In the genomic region with DNA sequence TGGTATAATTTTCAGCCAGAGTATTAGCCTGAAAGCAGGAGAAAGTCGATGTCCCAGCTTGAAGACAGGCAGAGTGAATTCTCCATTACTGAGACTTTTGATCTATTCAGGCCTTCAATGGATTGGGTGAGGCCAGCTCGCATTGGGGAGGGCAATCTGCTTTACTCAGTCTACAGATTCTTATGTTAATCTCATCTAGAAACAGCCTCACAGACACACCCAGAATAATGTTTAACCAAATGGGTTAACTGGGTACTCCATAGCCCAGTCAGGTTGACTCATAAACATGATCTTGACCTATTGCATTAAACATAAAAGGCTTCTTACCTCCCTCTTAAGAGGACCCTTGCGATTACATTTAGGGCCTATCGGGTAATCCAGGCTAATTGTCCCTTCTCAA, we compare ENCODE assay signal across 21 cellular contexts.
DNase-seq lines count a peak whose midpoint lies in the region; FAIRE-seq and TF ChIP-seq lines count a peak whose summit lies in the region.
"Had no signal": no experiment of that assay in that cellular context is flagged by ENCODE, and none has a peak within 500 bp of the region (broad histone marks: within the 10 kb centered on the region; RNA-seq: fewer than 3 reads in every experiment).

No MANE protein-coding gene starts in this region.

- peak overlapping the region in 1 of 4 donors; percentile 17 for H3K4me3 ChIP-seq in Peyer's patch
- H3K4me3 ChIP-seq: BLaER1, thyroid gland had no signal

- peaks cover 0 to 4% (median 0%) of the 10 kb centered on the region in 4 donors for H3K4me1 ChIP-seq in Peyer's patch
- H3K4me1 ChIP-seq: thyroid gland had no signal

- FAIRE-seq in D721Med (lab: Jason Lieb, UNC): peak; percentile 94

- H3K27ac ChIP-seq in Peyer's patch: peak overlapping the region in 3 of 4 donors; percentile 60 to 91 (median 87)
- H3K27ac ChIP-seq: BLaER1, brain microvascular endothelial cell, KMS-11, thyroid gland had no signal

- DNase-seq in D721Med (ENCODE audit: insufficient read length, low spot score) (no peak), Peyer's patch (peak in 2 of 3 donors; percentile 57 to 72), glomerular visceral epithelial cell (ENCODE audit: extremely low spot score) (peak; percentile 68), renal cortical epithelial cell (ENCODE audit: low read depth) (peak; percentile 97), Ammon's horn (ENCODE audit: low spot score) (no peak), GDM1 (lab: John Stamatoyannopoulos, UW) (no peak), NCI-H2227 treated with DMSO at 0.1 percent for 48 hours (lab: John Stamatoyannopoulos, UW) (no peak)
- DNase-seq in stimulated activated naive CD4-positive, alpha-beta T cell (lab: John Stamatoyannopoulos, UW): no peak
- DNase-seq: activated B cell treated with CpG ODN at 0.5 μM for 24 hours; activated CD4-positive, alpha-beta T cell treated with anti-CD3 and anti-CD28 coated beads, Interleukin-2, amount 50 U/mL, for 4 hours; activated naive CD4-positive, alpha-beta T cell treated with anti-CD3 and anti-CD28 coated beads, Interleukin-2, amount 10 ng/mL, durations not matched to agents 7 days and 5 days; brain microvascular endothelial cell; effector CD4-positive, alpha-beta T cell; left cardiac atrium; NCI-H1417; NCI-H2081; NCI-H446 treated with DMSO at 0.1 percent for 48 hours; SIG-M5; thyroid gland had no signal

- peak in 1 of 2 donors; percentile 10 for TF ChIP-seq POLR2A in Peyer's patch (IDR thresholded peaks at IDR 0.05)

- no peaks in the 10 kb centered on the region for H3K9me3 ChIP-seq in Peyer's patch
- H3K9me3 ChIP-seq: thyroid gland had no signal

- TF ChIP-seq CTCF in D721Med (IDR thresholded peaks at IDR 0.05; ENCODE audit: insufficient read depth, missing control alignments) (no peak), Peyer's patch (IDR thresholded peaks at IDR 0.05) (no peak)

- H3K36me3 ChIP-seq in Peyer's patch: no peaks in the 10 kb centered on the region
- H3K36me3 ChIP-seq: BLaER1, brain microvascular endothelial cell, thyroid gland had no signal

- H3K27me3 ChIP-seq in Peyer's patch: no peaks in the 10 kb centered on the region
- H3K27me3 ChIP-seq: BLaER1, brain microvascular endothelial cell, thyroid gland had no signal

Comparison
In these comparisons a context has a peak if more than half of its experiments do, and no peak if none do; other contexts are left out.
1. DNase-seq: peak in Peyer's patch (2 of 3), glomerular visceral epithelial cell (single experiment) and renal cortical epithelial cell (single experiment); none in D721Med (single experiment), stimulated activated naive CD4-positive, alpha-beta T cell (0 of 6), Ammon's horn (single experiment), GDM1 (single experiment) and NCI-H2227 treated with DMSO at 0.1 percent for 48 hours (single experiment).